ENCODE assay signal across 26 cellular contexts in the genomic region with DNA sequence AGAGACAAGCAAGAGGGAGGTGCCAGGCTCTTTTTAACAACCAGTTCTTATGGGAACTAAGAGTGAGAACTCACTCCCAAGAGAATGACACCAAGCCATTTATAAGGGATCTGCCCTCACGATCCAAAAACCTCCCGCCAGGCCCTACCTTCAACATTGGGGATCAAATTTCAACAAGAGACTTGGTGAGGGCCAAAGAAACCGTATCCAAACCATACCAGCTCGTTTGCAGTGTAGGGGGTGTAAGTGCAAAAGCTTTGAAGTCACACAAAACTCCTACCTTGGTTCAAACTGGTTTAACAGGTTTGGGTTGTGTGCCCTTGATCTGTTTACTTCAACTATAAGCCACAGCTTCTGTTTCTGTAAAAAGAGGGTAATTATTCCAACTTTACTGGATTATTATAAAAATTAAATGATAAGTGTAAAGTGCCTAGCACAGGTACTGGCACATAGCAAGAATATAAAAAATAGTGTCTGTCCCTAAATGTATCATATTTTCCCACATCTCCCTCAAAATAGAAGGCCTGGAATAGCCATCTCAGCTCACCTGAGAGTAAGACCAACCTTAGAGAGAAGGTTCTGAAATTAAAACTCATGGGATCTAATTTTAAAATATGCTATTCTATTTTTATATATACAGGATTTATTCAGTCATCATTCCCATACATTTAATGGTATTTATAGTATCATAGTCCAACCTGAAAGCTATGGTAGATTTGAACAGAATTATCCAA. TPM values are rescaled to one million over a fixed set of nuclear protein-coding genes. Genes with fewer than 3 reads are reported as not detected.
DNase-seq lines count a peak whose midpoint lies in the region; ATAC-seq and TF ChIP-seq lines count a peak whose summit lies in the region.
"Had no signal": no experiment of that assay in that cellular context is flagged by ENCODE, and none has a peak within 500 bp of the region (broad histone marks: within the 10 kb centered on the region; RNA-seq: fewer than 3 reads in every experiment).

No MANE protein-coding gene starts in this region.

- H2AFZ ChIP-seq in hepatocyte = no peak overlapping the region

- intact Hi-C loops in prostate gland (cut with DNase I) = no loop called here
- intact Hi-C loops in posterior cingulate gyrus (cut with DNase I) = no loop called here

- no peak overlapping the region for H3K4me3 ChIP-seq in H7 (ENCODE audit: insufficient read depth, low read depth, low read length)
- H3K4me3 ChIP-seq in hepatocyte = no peak overlapping the region
- H3K4me3 ChIP-seq in prostate gland = no peak overlapping the region
- H3K4me3 ChIP-seq: GM12878, ovary, sigmoid colon had no signal

- H3K36me3 ChIP-seq in H7 (replicated peaks; ENCODE audit: control insufficient read depth, insufficient read depth, low read length) = no peaks in the 10 kb centered on the region
- H3K36me3 ChIP-seq in hepatocyte (replicated peaks; ENCODE audit: insufficient read depth, low read depth) = no peaks in the 10 kb centered on the region
- no peaks in the 10 kb centered on the region for H3K36me3 ChIP-seq in prostate gland
- H3K36me3 ChIP-seq: ovary, sigmoid colon, WERI-Rb-1 had no signal

- ATAC-seq in GM19351 (IDR thresholded peaks at IDR 0.05; ENCODE audit: unreplicated experiment) = no peak
- ATAC-seq: GM12878; naive thymus-derived CD8-positive, alpha-beta T cell; Panc1; T-helper 17 cell had no signal

- H3K9me3 ChIP-seq in hepatocyte (ENCODE audit: low read depth) (no peaks in the 10 kb centered on the region), prostate gland (no peaks in the 10 kb centered on the region)
- H3K9me3 ChIP-seq: ovary, sigmoid colon had no signal

- no peaks in the 10 kb centered on the region for H3K27me3 ChIP-seq in H7 (ENCODE audit: control insufficient read depth, insufficient read depth, low read length)
- no peaks in the 10 kb centered on the region for H3K27me3 ChIP-seq in hepatocyte
- H3K27me3 ChIP-seq in prostate gland (replicated peaks; ENCODE audit: insufficient read depth) = no peaks in the 10 kb centered on the region
- H3K27me3 ChIP-seq: ovary, sigmoid colon had no signal

- WGBS in hepatocyte (ENCODE audit: low lambda C conversion rate, missing lambda C conversion rate) = 31% methylated on average over 4 of the region's 4 CpGs
- 25% methylated on average over 4 of the region's 4 CpGs for WGBS in prostate gland

- no peak overlapping the region for H3K4me2 ChIP-seq in hepatocyte

- no peaks in the 10 kb centered on the region for H3K9me2 ChIP-seq in hepatocyte (replicated peaks; ENCODE audit: insufficient read depth)

- H3K27ac ChIP-seq in hepatocyte = peak overlapping the region; percentile 8
- H3K27ac ChIP-seq in prostate gland = peak overlapping the region in 1 of 2 donors; percentile 16
- H3K27ac ChIP-seq: epithelial cell of prostate, ovary, sigmoid colon, WERI-Rb-1 had no signal

- peak; percentile 30 for DNase-seq in H7
- DNase-seq in NCI-H510A treated with DMSO at 0.1 percent for 48 hours (lab: John Stamatoyannopoulos, UW) = peak; percentile 88
- peak; percentile 21 for DNase-seq in hepatocyte (ENCODE audit: low spot score)
- DNase-seq in prostate gland (ENCODE audit: low spot score) = peak; percentile 17
- DNase-seq in NCI-H2171 treated with DMSO at 0.1 percent for 48 hours (lab: John Stamatoyannopoulos, UW) = no peak
- DNase-seq in posterior cingulate gyrus = no peak
- DNase-seq: activated CD4-positive, alpha-beta T cell treated with anti-CD3 and anti-CD28 coated beads, Interleukin-2, amount 50 U/mL, for 48 hours; activated naive CD4-positive, alpha-beta T cell; amygdala; caudate nucleus; CD4-positive, CD25-positive, alpha-beta regulatory T cell; foreskin melanocyte; GOT3; hippocampal formation; Kasumi-1; naive thymus-derived CD8-positive, alpha-beta T cell; NCI-H1105 treated with DMSO at 0.1 percent for 48 hours; NCI-H2171; ovary; sigmoid colon; T-helper 17 cell; WERI-Rb-1 had no signal

- H3K4me1 ChIP-seq in hepatocyte (ENCODE audit: insufficient read depth) (no peaks in the 10 kb centered on the region), prostate gland (replicated peaks) (no peaks in the 10 kb centered on the region)
- H3K4me1 ChIP-seq: sigmoid colon had no signal

- no peak for TF ChIP-seq POLR2A in prostate gland (IDR thresholded peaks at IDR 0.05)

- no peaks in the 10 kb centered on the region for H3K79me2 ChIP-seq in hepatocyte

- H4K20me1 ChIP-seq in hepatocyte (ENCODE audit: insufficient read depth, poor library complexity, severe bottlenecking) = no peaks in the 10 kb centered on the region

- TF ChIP-seq CTCF in hepatocyte (IDR thresholded peaks at IDR 0.05; ENCODE audit: poor library complexity) (no peak), prostate gland (IDR thresholded peaks at IDR 0.05) (no peak)

RNA-seq across cellular contexts. Expression of a gene that starts 7.0 kb away (rescaled TPM):
- total RNA-seq in H7 (2014; rRNA removed; shearing (Covaris generic)) = 27.5 and 41.4 TPM in 2 replicates
- 49.8 and 59.5 TPM in 2 replicates for total RNA-seq in hepatocyte
- polyA plus RNA-seq in hepatocyte = 18.7 and 22.2 TPM in 2 replicates
- total RNA-seq in prostate gland = 10 to 100 TPM; 30.4 to 49.3 TPM

Comparison
In these comparisons a context has a peak if more than half of its experiments do, and no peak if none do; other contexts are left out.
1. DNase-seq: peak in H7 (single experiment), NCI-H510A treated with DMSO at 0.1 percent for 48 hours (single experiment), hepatocyte (single experiment) and prostate gland (single experiment); none in NCI-H2171 treated with DMSO at 0.1 percent for 48 hours (single experiment) and posterior cingulate gyrus (0 of 10).